9 cellular contexts compared by ENCODE assay signal in genomic region chr3:186514296-186515002, GRCh38. TPM values are rescaled to one million over a fixed set of nuclear protein-coding genes. Genes with fewer than 3 reads are reported as not detected.
DNase-seq lines count a peak whose midpoint lies in the region; ATAC-seq and TF ChIP-seq lines count a peak whose summit lies in the region.
"Had no signal": no experiment of that assay in that cellular context is flagged by ENCODE, and none has a peak within 500 bp of the region (broad histone marks: within the 10 kb centered on the region; RNA-seq: fewer than 3 reads in every experiment).

No MANE protein-coding gene starts in this region.

- H3K4me3 Mint-ChIP-seq in osteocyte (ENCODE audit: unreplicated experiment) = no peak overlapping the region

- H4K20me1 ChIP-seq in Loucy (ENCODE audit: insufficient read depth, low read length, poor library complexity, severe bottlenecking) = no peaks in the 10 kb centered on the region

- H3K9me3 Mint-ChIP-seq in osteocyte (ENCODE audit: unreplicated experiment) = no peaks in the 10 kb centered on the region
- H3K9me3 Mint-ChIP-seq: CD4-positive, CD25-positive, alpha-beta regulatory T cell had no signal

- H2AFZ ChIP-seq in Loucy (ENCODE audit: low read length) = no peak overlapping the region

- no peaks in the 10 kb centered on the region for H3K36me3 ChIP-seq in Loucy (ENCODE audit: insufficient read depth, low read length)

- peaks cover 89% of the 10 kb centered on the region for H3K4me1 ChIP-seq in Loucy (ENCODE audit: insufficient read depth, low read length, poor library complexity, severe bottlenecking)

- no peaks in the 10 kb centered on the region for H3K27me3 ChIP-seq in Loucy (ENCODE audit: insufficient read depth, low read length, poor library complexity, severe bottlenecking)

- DNase-seq in NOMO-1 treated with DMSO at 0.1 percent for 48 hours (lab: John Stamatoyannopoulos, UW; ENCODE audit: unreplicated experiment) = peak; percentile 26
- no peak for DNase-seq in NOMO-1 treated with dmso at 0.1 percent for 144 hours (lab: John Stamatoyannopoulos, UW; ENCODE audit: unreplicated experiment)
- DNase-seq in cardiac fibroblast (ENCODE audit: low read depth in 2 of 2) = peak in 1 of 2 donors; percentile 19
- DNase-seq in osteocyte (ENCODE audit: extremely low spot score, unreplicated experiment) = no peak
- DNase-seq in amniotic stem cell (lab: John Stamatoyannopoulos, UW) = no peak
- no peak for DNase-seq in epidermal melanocyte (ENCODE audit: insufficient read length, low spot score)

- TF ChIP-seq CTCF in Loucy (conservative IDR thresholded peaks at IDR 0.05; ENCODE audit: low read length) (peak; percentile 66), cardiac fibroblast (IDR thresholded peaks at IDR 0.05; ENCODE audit: low read depth, low read length) (peak; percentile 50), osteocyte (IDR thresholded peaks at IDR 0.05) (peak; percentile 22)

- H3K9ac ChIP-seq in Loucy (ENCODE audit: low read depth, low read length, poor library complexity, severe bottlenecking) = peak overlapping the region; percentile 81

- H3K9me3 ChIP-seq in Loucy (ENCODE audit: insufficient read depth, low read depth, low read length) = no peaks in the 10 kb centered on the region

- no peaks in the 10 kb centered on the region for H3K4me1 Mint-ChIP-seq in osteocyte (ENCODE audit: unreplicated experiment)

- H3K27me3 Mint-ChIP-seq in osteocyte (ENCODE audit: unreplicated experiment) = peaks cover 61% of the 10 kb centered on the region
- H3K27me3 Mint-ChIP-seq: CD4-positive, CD25-positive, alpha-beta regulatory T cell had no signal

- H3K79me2 ChIP-seq in Loucy (ENCODE audit: insufficient read depth, low read length) = no peaks in the 10 kb centered on the region

- no peak overlapping the region for H3K27ac Mint-ChIP-seq in osteocyte (ENCODE audit: unreplicated experiment)

- no peaks in the 10 kb centered on the region for H3K36me3 Mint-ChIP-seq in osteocyte (ENCODE audit: unreplicated experiment)
- H3K36me3 Mint-ChIP-seq: CD4-positive, CD25-positive, alpha-beta regulatory T cell had no signal

- H3F3A ChIP-seq in Loucy (ENCODE audit: low read depth) = peaks cover 13% of the 10 kb centered on the region

- peak overlapping the region; percentile 84 for H3K4me2 ChIP-seq in Loucy (ENCODE audit: low read depth, low read length, poor library complexity, severe bottlenecking)

- no peak for ATAC-seq in HG03432 (IDR thresholded peaks at IDR 0.05; ENCODE audit: unreplicated experiment)

- H3K4me3 ChIP-seq in Loucy (ENCODE audit: low read length, poor library complexity, severe bottlenecking) (peak overlapping the region; percentile 51), cardiac fibroblast (replicated peaks in 1 of 2; ENCODE audit: low read depth in 2 of 2, low read length in 2 of 2) (no peak overlapping the region)

- no peaks in the 10 kb centered on the region for H3K9me2 ChIP-seq in Loucy (replicated peaks; ENCODE audit: low read depth, low read length)

RNA-seq across cellular contexts. Expression of gene CRYGS, which starts 29.7 kb away (rescaled TPM):
- total RNA-seq in osteocyte = 3.9 and 4.9 TPM in 2 replicates

RNA-seq across cellular contexts. Expression of gene TBCCD1, which starts 52.7 kb away (rescaled TPM):
- 15.6 and 16.4 TPM in 2 replicates for total RNA-seq in osteocyte

RNA-seq across cellular contexts. Expression of gene DNAJB11, which starts 56.1 kb away (rescaled TPM):
- total RNA-seq in osteocyte = 73.0 and 75.8 TPM in 2 replicates
